Comparison of ENCODE assay signal across 9 cellular contexts in the genomic region with DNA sequence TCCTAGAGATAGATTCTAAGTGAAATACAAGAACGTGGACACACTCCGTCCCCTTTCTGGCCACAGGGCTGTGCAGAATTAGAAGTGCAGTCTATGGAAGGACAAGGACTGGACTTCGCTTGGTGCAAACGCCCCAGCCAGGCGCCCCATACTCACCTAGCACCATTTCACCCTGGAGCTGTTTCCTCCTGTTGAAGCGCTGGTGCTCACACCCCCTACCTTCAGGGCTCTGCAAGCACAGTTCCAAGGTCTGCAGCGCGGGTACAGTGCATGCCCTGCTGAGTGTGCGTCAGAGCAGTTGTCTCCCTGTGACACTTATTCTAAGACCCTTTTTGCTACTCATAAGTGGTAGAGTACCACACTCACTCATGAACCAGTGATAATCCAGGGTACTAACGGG. TPM values are rescaled to one million over a fixed set of nuclear protein-coding genes. Genes with fewer than 3 reads are reported as not detected.
DNase-seq lines count a peak whose midpoint lies in the region; ATAC-seq, FAIRE-seq and TF ChIP-seq lines count a peak whose summit lies in the region.
"Had no signal": no experiment of that assay in that cellular context is flagged by ENCODE, and none has a peak within 500 bp of the region (broad histone marks: within the 10 kb centered on the region; RNA-seq: fewer than 3 reads in every experiment).

No MANE protein-coding gene starts in this region.

- no peak overlapping the region for H3K4me3 ChIP-seq in K562
- peak overlapping the region; percentile 92 for H3K4me3 ChIP-seq in osteoblast (ENCODE audit: insufficient read depth, low read length)

- H3K4me2 ChIP-seq in K562 (ENCODE audit: insufficient read depth, low read length) (no peak overlapping the region; the same call in 1 of the 2 replicates), osteoblast (ENCODE audit: insufficient read depth, low read length) (peak overlapping the region; percentile 91)

- H3K9me3 ChIP-seq in K562 (replicated peaks; ENCODE audit: control insufficient read depth, insufficient read depth, low read depth, low read length) (no peaks in the 10 kb centered on the region), osteoblast (ENCODE audit: low read depth, low read length) (no peaks in the 10 kb centered on the region)

- peaks cover 7% of the 10 kb centered on the region for H3K9me1 ChIP-seq in K562 (ENCODE audit: control insufficient read depth, insufficient read depth, low read length)

- H2AFZ ChIP-seq in K562 (ENCODE audit: low read depth, low read length) (no peak overlapping the region), osteoblast (ENCODE audit: low read length) (peak overlapping the region; percentile 75)

- TF ChIP-seq RAD21 in K562 (CRISPR knock-in tag; conservative IDR thresholded peaks at IDR 0.05 in 1 of 2, IDR thresholded peaks at IDR 0.05 in 1 of 2): 0 out of 4 replicates have a peak, but pooled peaks of 1 of the 2 experiments have one; percentile 6

- in situ Hi-C loops in K562 (cut with MboI): no loop called here

- H3K27me3 ChIP-seq in K562 (ENCODE audit: control insufficient read depth in 2 of 2, insufficient read depth in 2 of 2, low read length in 2 of 2) (no peaks in the 10 kb centered on the region), osteoblast (ENCODE audit: insufficient read depth, low read length) (no peaks in the 10 kb centered on the region)

- no peak for FAIRE-seq in K562 (lab: Jason Lieb, UNC)
- FAIRE-seq: GM18507 had no signal

- H4K20me1 ChIP-seq in K562 (replicated peaks; ENCODE audit: control insufficient read depth, insufficient read depth, low read length) (peaks cover 11% of the 10 kb centered on the region; the same call in 1 of the 2 replicates), osteoblast (ENCODE audit: insufficient read depth, low read length) (peaks cover 35% of the 10 kb centered on the region)

- ATAC-seq in K562: no peak
- no peak for ATAC-seq in GM19467 (IDR thresholded peaks at IDR 0.05; ENCODE audit: unreplicated experiment)

- CTCF ChIA-PET in K562 (lab: Yijun Ruan, JAX; ENCODE audit: low intra/inter-chr PET ratio): interaction anchor here (0.5 kb wide), 1 partner anchor 11 kb away, joined by 3 read pairs; no protein-coding TSS in a partner anchor

- DNase-seq in Daoy (ENCODE audit: low read depth): peak; percentile 59
- DNase-seq in RPMI7951 (ENCODE audit: low read depth): peak; percentile 39
- no peak for DNase-seq in K562 (ENCODE audit: extremely low read depth in 1 of 4, low spot score in 3 of 4)
- peak; percentile 73 for DNase-seq in osteoblast (ENCODE audit: insufficient read length, low spot score, missing footprints)
- no peak for DNase-seq in hippocampal formation (lab: John Stamatoyannopoulos, UW)
- DNase-seq in DMS53 (lab: John Stamatoyannopoulos, UW): no peak
- no peak for DNase-seq in amygdala (lab: John Stamatoyannopoulos, UW)

- no peak overlapping the region for H3K9ac ChIP-seq in K562 (ENCODE audit: insufficient read depth in 1 of 2, low read depth in 2 of 2, low read length in 2 of 2)

- intact Hi-C loops in K562 (cut with micrococcal nuclease): loop anchor here (2.0 to 10.0 kb wide), 3 partner anchors 25 to 103 kb away; no protein-coding TSS in a partner anchor

- BruUV-seq in K562 (replicated peaks; lab: Mats Ljungman, UMichigan): no TSS peak

- 76% methylated on average over 10 of the region's 10 CpGs for WGBS in K562 (ENCODE audit: insufficient coverage, low coverage, missing lambda C conversion rate)

- peaks cover 49 to 56% of the 10 kb centered on the region in 2 experiments for H3K4me1 ChIP-seq in K562 (replicated peaks in 1 of 2; ENCODE audit: control insufficient read depth in 2 of 2, insufficient read depth in 2 of 2, low read length in 2 of 2)
- peaks cover 27% of the 10 kb centered on the region for H3K4me1 ChIP-seq in osteoblast (ENCODE audit: insufficient read depth, low read length)

- peaks cover 79% of the 10 kb centered on the region for H3K79me2 ChIP-seq in K562 (ENCODE audit: control insufficient read depth, insufficient read depth, low read length)
- H3K79me2 ChIP-seq in osteoblast (ENCODE audit: insufficient read depth, low read length): peaks cover 79% of the 10 kb centered on the region

- H3K27ac ChIP-seq in K562 (ENCODE audit: extremely low read depth, low read depth, low read length) (no peak overlapping the region), osteoblast (ENCODE audit: low read depth, low read length) (peak overlapping the region; percentile 70)

- POLR2A ChIA-PET in K562 (lab: Yijun Ruan, JAX): interaction anchor here (0.7 to 4.4 kb wide), 3 partner anchors 12 to 33 kb away, joined by 3 to 26 read pairs (median 4); no protein-coding TSS in a partner anchor

- no peaks in the 10 kb centered on the region for H3K36me3 ChIP-seq in K562 (ENCODE audit: control insufficient read depth, insufficient read depth, low read length)
- no peaks in the 10 kb centered on the region for H3K36me3 ChIP-seq in osteoblast (ENCODE audit: insufficient read depth, low read length)

- TF ChIP-seq CTCF in K562 (IDR thresholded peaks at IDR 0.05 in 2 of 3, conservative IDR thresholded peaks at IDR 0.05 in 1 of 3; ENCODE audit: insufficient read depth in 2 of 3, low read depth in 1 of 3, low read length in 3 of 3) (peak in 2 of 3 experiments; percentile 35 to 47; a peak in 3 of 6 replicates), osteoblast (IDR thresholded peaks at IDR 0.05; ENCODE audit: extremely low read depth, low read depth, low read length) (peak; percentile 13)

- no peak for TF ChIP-seq POLR2A in K562 (conservative IDR thresholded peaks at IDR 0.05)

- no peak for TF ChIP-seq EP300 in K562 (IDR thresholded peaks at IDR 0.05; ENCODE audit: low read length)

TF ChIP-seq in K562, 482 proteins besides CTCF, POLR2A, EP300 and RAD21:
- no peak for TF ChIP-seq MLLT1 (IDR thresholded peaks at IDR 0.05)
- TF ChIP-seq L3MBTL2 (IDR thresholded peaks at IDR 0.05): no peak
- no peak for TF ChIP-seq TEAD4 (IDR thresholded peaks at IDR 0.05; ENCODE audit: low read length)
- TF ChIP-seq TEAD4 (CRISPR knock-in tag; IDR thresholded peaks at IDR 0.05; ENCODE audit: borderline replicate concordance): no peak
- TF ChIP-seq, protein P1, sequence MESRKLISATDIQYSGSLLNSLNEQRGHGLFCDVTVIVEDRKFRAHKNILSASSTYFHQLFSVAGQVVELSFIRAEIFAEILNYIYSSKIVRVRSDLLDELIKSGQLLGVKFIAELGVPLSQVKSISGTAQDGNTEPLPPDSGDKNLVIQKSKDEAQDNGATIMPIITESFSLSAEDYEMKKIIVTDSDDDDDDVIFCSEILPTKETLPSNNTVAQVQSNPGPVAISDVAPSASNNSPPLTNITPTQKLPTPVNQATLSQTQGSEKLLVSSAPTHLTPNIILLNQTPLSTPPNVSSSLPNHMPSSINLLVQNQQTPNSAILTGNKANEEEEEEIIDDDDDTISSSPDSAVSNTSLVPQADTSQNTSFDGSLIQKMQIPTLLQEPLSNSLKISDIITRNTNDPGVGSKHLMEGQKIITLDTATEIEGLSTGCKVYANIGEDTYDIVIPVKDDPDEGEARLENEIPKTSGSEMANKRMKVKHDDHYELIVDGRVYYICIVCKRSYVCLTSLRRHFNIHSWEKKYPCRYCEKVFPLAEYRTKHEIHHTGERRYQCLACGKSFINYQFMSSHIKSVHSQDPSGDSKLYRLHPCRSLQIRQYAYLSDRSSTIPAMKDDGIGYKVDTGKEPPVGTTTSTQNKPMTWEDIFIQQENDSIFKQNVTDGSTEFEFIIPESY (CRISPR knock-in tag; IDR thresholded peaks at IDR 0.05): peak; percentile 97
- no peak for TF ChIP-seq NUFIP1 (IDR thresholded peaks at IDR 0.05; ENCODE audit: partially characterized antibody)
- no peak for TF ChIP-seq CAMTA2 (CRISPR knock-in tag; conservative IDR thresholded peaks at IDR 0.05)
- TF ChIP-seq ETV5 (CRISPR knock-in tag; IDR thresholded peaks at IDR 0.05; ENCODE audit: low read depth): 0 out of 2 replicates have a peak, but pooled peaks have one; percentile 40
- no peak for TF ChIP-seq GATA2 (CRISPR knock-in tag; IDR thresholded peaks at IDR 0.05)
TF ChIP-seq in K562: peak in this region for 2.

RNA-seq across cellular contexts. Expression of gene HPCAL1, which starts 3.0 kb away (rescaled TPM):
- total RNA-seq in Daoy (2014; rRNA removed; shearing (Covaris generic)): 60.9 and 68.5 TPM in 2 replicates
- 273 and 343 TPM in 2 replicates for total RNA-seq in RPMI7951 (2014; rRNA removed; shearing (Covaris generic))
- total RNA-seq in K562 (2011; cell fraction: chromatin; rRNA removed; ENCODE audit: low replicate concordance): 25.1 and 67.2 TPM in 2 replicates
- total RNA-seq in K562 (2011; cell fraction: nucleolus; rRNA removed): 37.1 and 44.9 TPM in 2 replicates
- 28.7 and 29.2 TPM in 2 replicates for total RNA-seq in K562 (2011; cell fraction: nucleoplasm; rRNA removed)
- total RNA-seq in K562 (2014; rRNA removed) (56.2 and 62.9 TPM in 2 replicates), K562 (2014; rRNA removed; fragmentation: Illumina TruSeq; extraction: Trizol) (9.5 and 10.9 TPM in 2 replicates), K562 (2015; rRNA removed; fragmentation: Illumina TruSeq; extraction: Trizol) (20.2 and 25.0 TPM in 2 replicates), K562 (2021) (61.5 and 65.5 TPM in 2 replicates), osteoblast (47.1 and 57.2 TPM in 2 replicates)
- polyA plus RNA-seq in K562 (2011; rRNA removed) (23.9 and 48.2 TPM in 2 replicates), K562 (2014; fragmentation: Illumina TruSeq; extraction: Trizol) (36.5 and 74.6 TPM in 2 replicates), K562 (2014; fragmentation: Nextera tagmentation; extraction: Ambion mirVana) (1 to 10 TPM; 2.7 to 3.1 TPM), K562 (2014; rRNA removed) (41.0 and 44.2 TPM in 2 replicates)
- 44.1 and 78.0 TPM in 2 replicates for polyA plus RNA-seq in K562 (2011; cell fraction: cytosol; rRNA removed)
- polyA plus RNA-seq in K562 (2011; cell fraction: nucleus; rRNA removed): 49.6 and 80.3 TPM in 2 replicates
- 67.3 and 117 TPM in 2 replicates for polyA plus RNA-seq in K562 (2012)
- 11.6 and 13.9 TPM in 2 replicates for polyA minus RNA-seq in K562 (2011; rRNA and poly(A)+ RNA removed)
- polyA minus RNA-seq in K562 (2011; cell fraction: cytosol; rRNA and poly(A)+ RNA removed): 32.4 and 46.1 TPM in 2 replicates
- polyA minus RNA-seq in K562 (2011; cell fraction: nucleus; rRNA and poly(A)+ RNA removed): 19.9 and 22.5 TPM in 2 replicates

Comparison
In these comparisons a context has a peak if more than half of its experiments do, and no peak if none do; other contexts are left out.
1. DNase-seq: peak in Daoy (single experiment), RPMI7951 (single experiment) and osteoblast (single experiment); none in K562 (0 of 4), hippocampal formation (0 of 2), DMS53 (single experiment) and amygdala (0 of 56).